Comparison of ENCODE assay signal across 8 cellular contexts in the genomic region with DNA sequence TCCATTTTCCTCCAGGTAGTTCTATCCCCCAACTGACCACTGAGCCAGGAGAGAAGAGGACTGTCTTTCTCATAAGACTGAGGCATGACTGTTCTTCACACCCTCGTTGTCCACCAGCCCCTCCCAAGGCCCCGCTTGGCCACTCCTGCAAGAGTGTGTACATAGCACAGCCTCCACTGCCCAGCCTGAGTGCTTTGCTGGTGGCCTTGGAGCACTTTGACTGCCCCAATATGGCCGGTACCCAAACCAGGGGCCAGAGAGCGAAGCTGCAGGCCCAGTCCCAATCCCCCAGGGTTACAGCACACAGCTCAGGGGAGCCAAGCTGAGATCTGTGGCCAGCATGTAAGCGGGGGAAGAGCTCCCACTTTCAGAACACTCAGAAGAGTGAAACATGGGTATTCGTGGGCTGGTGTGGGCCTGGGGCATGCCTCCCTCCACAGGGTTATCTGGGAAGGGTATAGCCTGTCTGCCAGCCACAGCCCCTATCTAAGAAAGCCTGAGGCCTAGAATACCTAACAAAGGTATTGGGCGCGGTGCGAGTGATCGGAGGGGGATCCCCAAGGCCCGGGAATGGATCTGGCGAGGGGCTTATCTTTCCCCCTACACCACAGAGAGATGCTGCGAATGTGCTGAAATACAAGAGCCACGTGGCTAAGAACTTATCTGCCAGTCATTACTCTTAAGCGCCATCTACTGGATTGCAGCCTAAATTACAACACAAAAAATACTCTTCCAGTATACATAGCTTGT.
DNase-seq lines count a peak whose midpoint lies in the region; ATAC-seq and TF ChIP-seq lines count a peak whose summit lies in the region.

No MANE protein-coding gene starts in this region.

- H3K9me3 ChIP-seq in lung (ENCODE audit: control insufficient read depth in 2 of 2, insufficient read depth in 1 of 2, low read length in 1 of 2): no peaks in the 10 kb centered on the region

- H3K27me3 ChIP-seq in lung (ENCODE audit: control insufficient read depth, insufficient read depth): no peaks in the 10 kb centered on the region

- 79 to 87% methylated on average over 15 of the region's 15 CpGs for WGBS in lung, 2 donors

- no peak overlapping the region for H3K27ac ChIP-seq in lung (ENCODE audit: low read depth in 1 of 2, low read length in 1 of 2)

- ATAC-seq in HG02678 (IDR thresholded peaks at IDR 0.05; ENCODE audit: unreplicated experiment): peak; percentile 86
- no peak for ATAC-seq in lung (ENCODE audit: insufficient read depth, low FRiP score)

- no peak overlapping the region for H3K4me3 ChIP-seq in lung

- TF ChIP-seq CTCF in GM12874 (IDR thresholded peaks at IDR 0.05; ENCODE audit: insufficient read depth, low read depth, low read length): peak; percentile 59
- TF ChIP-seq CTCF in lung (IDR thresholded peaks at IDR 0.05; ENCODE audit: control extremely low read depth, extremely low read depth): peak; percentile 16

- H3K36me3 ChIP-seq in lung (ENCODE audit: control insufficient read depth in 2 of 2, insufficient read depth in 2 of 2, low read length in 2 of 2): no peaks in the 10 kb centered on the region

- H3K4me1 ChIP-seq in lung (ENCODE audit: control insufficient read depth in 2 of 2, insufficient read depth in 2 of 2, low read length in 2 of 2): peaks cover 0 to 1% of the 10 kb centered on the region in 2 donors

- DNase-seq in AML-193 (lab: John Stamatoyannopoulos, UW) (peak; percentile 72 to 75), NCI-H2171 (lab: John Stamatoyannopoulos, UW) (peak; percentile 22), amniotic epithelial cell (ENCODE audit: low read depth) (peak; percentile 62), lung (ENCODE audit: low spot score) (no peak), NCI-H2107 (lab: John Stamatoyannopoulos, UW) (no peak), NCI-H2029 (lab: John Stamatoyannopoulos, UW) (no peak)

Comparison
In these comparisons a context has a peak if more than half of its experiments do, and no peak if none do; other contexts are left out.
1. DNase-seq: peak in AML-193 (2 of 2), NCI-H2171 (single experiment) and amniotic epithelial cell (single experiment); none in lung (single experiment), NCI-H2107 (single experiment) and NCI-H2029 (single experiment).